23 cellular contexts compared by ENCODE assay signal in genomic region chr5:132372122-132372521, GRCh38. TPM values are rescaled to one million over a fixed set of nuclear protein-coding genes. Genes with fewer than 3 reads are reported as not detected.
DNase-seq lines count a peak whose midpoint lies in the region; ATAC-seq, FAIRE-seq and TF ChIP-seq lines count a peak whose summit lies in the region.
"Had no signal": no experiment of that assay in that cellular context is flagged by ENCODE, and none has a peak within 500 bp of the region (broad histone marks: within the 10 kb centered on the region; RNA-seq: fewer than 3 reads in every experiment).

No MANE protein-coding gene starts in this region.

- no peak for DNase-seq in left ventricle myocardium inferior
- no peak for DNase-seq in right cardiac atrium
- DNase-seq in PC-9: peak in 1 of 2 experiments; percentile 36
- no peak for DNase-seq in epithelial cell of proximal tubule (ENCODE audit: low read depth)
- no peak for DNase-seq in type B pancreatic cell (ENCODE audit: extremely low spot score, unreplicated experiment)
- DNase-seq in activated CD4-positive, alpha-beta T cell treated with anti-CD3 and anti-CD28 coated beads, Interleukin-2, amount 50 U/mL, for 48 hours: no peak
- DNase-seq in RCC 7860 (ENCODE audit: low spot score): no peak
- DNase-seq in endodermal cell: no peak
- DNase-seq: activated CD4-positive, CD25-positive, alpha-beta regulatory T cell; activated effector memory CD4-positive, alpha-beta T cell treated with anti-CD3 and anti-CD28 coated beads, Interleukin-2, amount 50 U/mL, for 16 hours; CD8-positive, alpha-beta memory T cell; EL; naive B cell; NCI-H1417 treated with DMSO at 0.1 percent for 48 hours; NCI-H446; stimulated activated CD4-positive, alpha-beta T cell treated with anti-CD3 and anti-CD28 coated beads, Interleukin-12 subunit alpha, Interleukin-12 subunit beta, amount 100 ng/mL, for 4 hours; stimulated activated naive CD4-positive, alpha-beta T cell treated with Interleukin-2 at 50 U/mL for 16 hours; uterus had no signal

- H4K20me1 ChIP-seq in PC-9 (ENCODE audit: insufficient read depth): no peaks in the 10 kb centered on the region

- FAIRE-seq in RCC 7860 (lab: Jason Lieb, UNC): no peak
- FAIRE-seq: frontal cortex had no signal

- H3K4me1 ChIP-seq in left ventricle myocardium inferior (peaks cover 76% of the 10 kb centered on the region), right cardiac atrium (ENCODE audit: control insufficient read depth, insufficient read depth, low read length) (peaks cover 10% of the 10 kb centered on the region), PC-9 (replicated peaks; ENCODE audit: insufficient read depth) (peaks cover 55% of the 10 kb centered on the region), endodermal cell (ENCODE audit: control insufficient read depth, insufficient read depth, low read length) (peaks cover 6% of the 10 kb centered on the region)

- TF ChIP-seq CTCF in left ventricle myocardium inferior (IDR thresholded peaks at IDR 0.05; ENCODE audit: borderline replicate concordance) (no peak), PC-9 (conservative IDR thresholded peaks at IDR 0.05) (no peak), epithelial cell of proximal tubule (conservative IDR thresholded peaks at IDR 0.05; ENCODE audit: low read depth, low read length) (no peak), type B pancreatic cell (conservative IDR thresholded peaks at IDR 0.05) (no peak), endodermal cell (conservative IDR thresholded peaks at IDR 0.05) (no peak)

- peak overlapping the region; percentile 83 for H3K4me3 ChIP-seq in left ventricle myocardium inferior
- no peak overlapping the region for H3K4me3 ChIP-seq in right cardiac atrium (ENCODE audit: low read length)
- peak overlapping the region; percentile 5; the same call in 1 of the 2 replicates for H3K4me3 ChIP-seq in PC-9
- H3K4me3 ChIP-seq in epithelial cell of proximal tubule (ENCODE audit: low read depth, low read length): peak overlapping the region; percentile 84
- no peak overlapping the region for H3K4me3 ChIP-seq in endodermal cell (ENCODE audit: low read length)
- H3K4me3 ChIP-seq: lung, uterus had no signal

- peaks cover 68% of the 10 kb centered on the region for H3K79me2 ChIP-seq in PC-9 (ENCODE audit: low read depth)

- H3K36me3 Mint-ChIP-seq in type B pancreatic cell: no peaks in the 10 kb centered on the region
- no peaks in the 10 kb centered on the region for H3K36me3 Mint-ChIP-seq in endodermal cell (ENCODE audit: low read depth)
- H3K36me3 Mint-ChIP-seq: naive B cell had no signal

- no peak for ATAC-seq in right cardiac atrium

- BruUV-seq in PC-9 (replicated peaks; lab: Mats Ljungman, UMichigan): no TSS peak

- POLR2A ChIA-PET in PC-9 (lab: Charles Lee; ENCODE audit: unreplicated experiment): interaction anchor here (0.7 kb wide), 1 partner anchor 68 kb away, joined by 5 read pairs; no protein-coding TSS in a partner anchor

- no peak overlapping the region for H2AFZ ChIP-seq in PC-9

- no peaks in the 10 kb centered on the region for H3K9me2 ChIP-seq in PC-9 (ENCODE audit: insufficient read depth)

- H3K27ac ChIP-seq in left ventricle myocardium inferior (replicated peaks) (peak overlapping the region; percentile 21), right cardiac atrium (ENCODE audit: low read length) (no peak overlapping the region), PC-9 (peak overlapping the region; percentile 45), endodermal cell (ENCODE audit: low read depth, low read length) (no peak overlapping the region)
- H3K27ac ChIP-seq: uterus had no signal

- H3K4me2 ChIP-seq in PC-9: peak overlapping the region; percentile 98

- H3K27ac Mint-ChIP-seq in type B pancreatic cell (no peak overlapping the region), endodermal cell (no peak overlapping the region)
- H3K27ac Mint-ChIP-seq: progenitor cell of endocrine pancreas; T-helper 1 cell treated with Interleukin-12 subunit alpha and Interleukin-12 subunit beta and Interleukin-4 antibody, amounts not matched to agents 30 μg/mL and 1 μg/mL, for 36 hours had no signal

- H3K36me3 ChIP-seq in left ventricle myocardium inferior: no peaks in the 10 kb centered on the region
- H3K36me3 ChIP-seq in PC-9 (ENCODE audit: low read depth): no peaks in the 10 kb centered on the region
- no peaks in the 10 kb centered on the region for H3K36me3 ChIP-seq in endodermal cell (ENCODE audit: control insufficient read depth, insufficient read depth, low read length)
- H3K36me3 ChIP-seq: uterus had no signal

- intact Hi-C loops in left ventricle myocardium inferior (cut with micrococcal nuclease) (no loop called here), right cardiac atrium (cut with DNase I) (no loop called here), PC-9 (cut with micrococcal nuclease; ENCODE audit: unreplicated experiment) (loop anchor here (5.0 kb wide), 1 partner anchor 45 kb away; no protein-coding TSS in a partner anchor)

- no peak overlapping the region for H3K9ac ChIP-seq in endodermal cell (ENCODE audit: extremely low read depth, low read length, poor library complexity, severe bottlenecking)

- H3K9me3 Mint-ChIP-seq in type B pancreatic cell (no peaks in the 10 kb centered on the region), endodermal cell (no peaks in the 10 kb centered on the region)
- H3K9me3 Mint-ChIP-seq: CD8-positive, alpha-beta memory T cell; IgD-negative memory B cell; naive B cell; T-helper 1 cell treated with Interleukin-12 subunit alpha and Interleukin-12 subunit beta and Interleukin-4 antibody, amounts not matched to agents 30 μg/mL and 1 μg/mL, for 36 hours had no signal

- WGBS in right cardiac atrium: 82% methylated on average over 2 of the region's 2 CpGs
- 81 to 92% methylated on average over 2 of the region's 2 CpGs for WGBS in endodermal cell (ENCODE audit: insufficient coverage in 1 of 2, insufficient read length in 1 of 2), 2 experiments

- H3K4me3 Mint-ChIP-seq in type B pancreatic cell (peak overlapping the region; percentile 90), endodermal cell (no peak overlapping the region)

- H3K27me3 ChIP-seq in left ventricle myocardium inferior (ENCODE audit: low read depth): no peaks in the 10 kb centered on the region
- H3K27me3 ChIP-seq in right cardiac atrium (ENCODE audit: control insufficient read depth, insufficient read depth): no peaks in the 10 kb centered on the region
- no peaks in the 10 kb centered on the region for H3K27me3 ChIP-seq in PC-9 (ENCODE audit: insufficient read depth, low read depth)
- peaks cover 22% of the 10 kb centered on the region for H3K27me3 ChIP-seq in endodermal cell (ENCODE audit: control insufficient read depth, insufficient read depth, low read length, poor library complexity, severe bottlenecking)
- H3K27me3 ChIP-seq: uterus had no signal

- H3K9me3 ChIP-seq in left ventricle myocardium inferior (replicated peaks) (no peaks in the 10 kb centered on the region), right cardiac atrium (ENCODE audit: control insufficient read depth, low read length) (no peaks in the 10 kb centered on the region), PC-9 (ENCODE audit: insufficient read depth, low read depth) (no peaks in the 10 kb centered on the region), endodermal cell (ENCODE audit: control insufficient read depth, low read length) (no peaks in the 10 kb centered on the region)
- H3K9me3 ChIP-seq: uterus had no signal

- H3K4me1 Mint-ChIP-seq in type B pancreatic cell (ENCODE audit: unreplicated experiment): peaks cover 38% of the 10 kb centered on the region
- peaks cover 27% of the 10 kb centered on the region for H3K4me1 Mint-ChIP-seq in endodermal cell

- H3F3A ChIP-seq in PC-9 (ENCODE audit: insufficient read depth, low read depth): peaks cover 29% of the 10 kb centered on the region

- CTCF ChIA-PET in PC-9 (lab: Charles Lee): no interaction called here

- no peaks in the 10 kb centered on the region for H3K27me3 Mint-ChIP-seq in type B pancreatic cell
- H3K27me3 Mint-ChIP-seq in endodermal cell (ENCODE audit: insufficient read depth): peaks cover 15% of the 10 kb centered on the region
- H3K27me3 Mint-ChIP-seq: CD8-positive, alpha-beta memory T cell; IgD-negative memory B cell; naive B cell; progenitor cell of endocrine pancreas had no signal

RNA-seq across cellular contexts. Expression of gene SLC22A5, which starts 2.6 kb away (rescaled TPM):
- total RNA-seq in left ventricle myocardium inferior: 20.8 TPM
- total RNA-seq in right cardiac atrium: 10 to 100 TPM in 3 of 4 donors, 1 to 10 TPM in 1; 9.3 to 17.5 (median 14.4) TPM
- 5.7 TPM for polyA plus RNA-seq in right cardiac atrium
- total RNA-seq in PC-9 (2021): 13.5 and 15.2 TPM in 2 replicates
- total RNA-seq in epithelial cell of proximal tubule: 11.9 and 13.1 TPM in 2 replicates
- 21.6 and 39.3 TPM in 2 replicates for total RNA-seq in type B pancreatic cell (ENCODE audit: low replicate concordance)
- total RNA-seq in endodermal cell: 1 to 10 TPM; 4.9 to 8.2 TPM
- 2.2 TPM for polyA plus RNA-seq in endodermal cell (2013, experiment 1 of 2)
- 2.2 TPM for polyA plus RNA-seq in endodermal cell (2013, experiment 2 of 2)

Comparison
In these comparisons a context has a peak if more than half of its experiments do, and no peak if none do; other contexts are left out.
1. H3K27ac ChIP-seq: peak in left ventricle myocardium inferior (single experiment) and PC-9 (single experiment); none in right cardiac atrium (single experiment) and endodermal cell (single experiment).
2. H3K4me3 ChIP-seq: peak in left ventricle myocardium inferior (single experiment), PC-9 (single experiment) and epithelial cell of proximal tubule (single experiment); none in right cardiac atrium (single experiment) and endodermal cell (single experiment).